In genomic region chr15:78672285-78673003, GRCh38 we compare ENCODE assay signal across 1 cellular context.
TF ChIP-seq lines count a peak whose summit lies in the region.

No MANE protein-coding gene starts in this region.

TF ChIP-seq in SK-N-SH, 30 proteins besides CTCF, POLR2A, EP300 and RAD21 (continued from another document):
- no peak for TF ChIP-seq TEAD4 (IDR thresholded peaks at IDR 0.05; ENCODE audit: borderline replicate concordance, insufficient read depth)
- TF ChIP-seq POLR2AphosphoS5 (IDR thresholded peaks at IDR 0.05; ENCODE audit: low read depth, low read length) = no peak
